ENCODE assay signal across 21 cellular contexts in genomic region chr4:26520728-26521442, GRCh38. TPM values are rescaled to one million over a fixed set of nuclear protein-coding genes. Genes with fewer than 3 reads are reported as not detected.
"Had no signal": no experiment of that assay in that cellular context is flagged by ENCODE, and none has a peak within 500 bp of the region (broad histone marks: within the 10 kb centered on the region; RNA-seq: fewer than 3 reads in every experiment).

No MANE protein-coding gene starts in this region.

- H3K27me3 ChIP-seq: colonic mucosa had no signal

- ATAC-seq: activated CD8-positive, alpha-beta T cell treated with anti-CD3 and anti-CD28 coated beads for 36 hours; lower lobe of right lung; T-cell had no signal

- H3K4me3 ChIP-seq: colonic mucosa, lower lobe of right lung had no signal

- DNase-seq: activated B cell treated with CpG ODN at 0.5 μM for 24 hours; activated CD4-positive, alpha-beta T cell treated with anti-CD3 and anti-CD28 coated beads for 4 hours; activated CD8-positive, alpha-beta T cell treated with anti-CD3 and anti-CD28 coated beads for 36 hours; activated naive CD4-positive, alpha-beta T cell treated with Interleukin-2 at 50 U/mL for 16 hours; activated naive CD8-positive, alpha-beta T cell treated with anti-CD3 and anti-CD28 coated beads, Interleukin-2, amount 10 ng/mL, durations not matched to agents 7 days and 5 days; activated T-cell treated with anti-CD3 and anti-CD28 coated beads, Interleukin-2, amount 50 U/mL, for 24 hours; central memory CD4-positive, alpha-beta T cell; colonic mucosa; hippocampal formation; lower lobe of right lung; stimulated activated CD4-positive, alpha-beta T cell treated with anti-CD3 and anti-CD28 coated beads, Interleukin-12 subunit alpha, Interleukin-12 subunit beta, amount 100 ng/mL, for 4 hours; stimulated activated CD4-positive, alpha-beta T cell treated with anti-CD3 and anti-CD28 coated beads, Interleukin-1b, Interleukin-23, amount 100 ng/mL, for 48 hours; stimulated activated CD8-positive, alpha-beta memory T cell treated with anti-CD3 and anti-CD28 coated beads, Interleukin-4, amount 100 ng/mL, for 48 hours; stimulated activated naive CD4-positive, alpha-beta T cell; T-cell; T-helper 9 cell had no signal

- H3K36me3 ChIP-seq: colonic mucosa, lower lobe of right lung had no signal

- H3K9me3 ChIP-seq: colonic mucosa, lower lobe of right lung had no signal

- H3K27ac ChIP-seq: colonic mucosa, lower lobe of right lung had no signal

- H3K4me1 ChIP-seq: colonic mucosa, lower lobe of right lung had no signal

RNA-seq across cellular contexts. Expression of gene CCKAR, which starts 30.6 kb away (rescaled TPM):
- total RNA-seq: activated B cell treated with CpG ODN at 0.5 μM for 24 hours; activated CD8-positive, alpha-beta T cell treated with anti-CD3 and anti-CD28 coated beads for 36 hours; activated naive CD8-positive, alpha-beta T cell treated with anti-CD3 and anti-CD28 coated beads, Interleukin-2, amount 10 ng/mL, durations not matched to agents 7 days and 5 days; activated T-helper 2 cell treated with anti-CD3 and anti-CD28 coated beads, Interferon-gamma antibody, Interleukin-2, Interleukin-4, amounts not matched to agents 10 μg/mL and 5 μg/mL and 100 μg/mL, durations not matched to agents 14 hours and 24 hours and 36 hours; colonic mucosa; glomerular endothelial cell; lower lobe of right lung; mesothelial cell of epicardium; T-cell had no signal
- polyA plus RNA-seq: esophagus, urinary bladder had no signal
